ENCODE assay signal across 8 cellular contexts in the genomic region with DNA sequence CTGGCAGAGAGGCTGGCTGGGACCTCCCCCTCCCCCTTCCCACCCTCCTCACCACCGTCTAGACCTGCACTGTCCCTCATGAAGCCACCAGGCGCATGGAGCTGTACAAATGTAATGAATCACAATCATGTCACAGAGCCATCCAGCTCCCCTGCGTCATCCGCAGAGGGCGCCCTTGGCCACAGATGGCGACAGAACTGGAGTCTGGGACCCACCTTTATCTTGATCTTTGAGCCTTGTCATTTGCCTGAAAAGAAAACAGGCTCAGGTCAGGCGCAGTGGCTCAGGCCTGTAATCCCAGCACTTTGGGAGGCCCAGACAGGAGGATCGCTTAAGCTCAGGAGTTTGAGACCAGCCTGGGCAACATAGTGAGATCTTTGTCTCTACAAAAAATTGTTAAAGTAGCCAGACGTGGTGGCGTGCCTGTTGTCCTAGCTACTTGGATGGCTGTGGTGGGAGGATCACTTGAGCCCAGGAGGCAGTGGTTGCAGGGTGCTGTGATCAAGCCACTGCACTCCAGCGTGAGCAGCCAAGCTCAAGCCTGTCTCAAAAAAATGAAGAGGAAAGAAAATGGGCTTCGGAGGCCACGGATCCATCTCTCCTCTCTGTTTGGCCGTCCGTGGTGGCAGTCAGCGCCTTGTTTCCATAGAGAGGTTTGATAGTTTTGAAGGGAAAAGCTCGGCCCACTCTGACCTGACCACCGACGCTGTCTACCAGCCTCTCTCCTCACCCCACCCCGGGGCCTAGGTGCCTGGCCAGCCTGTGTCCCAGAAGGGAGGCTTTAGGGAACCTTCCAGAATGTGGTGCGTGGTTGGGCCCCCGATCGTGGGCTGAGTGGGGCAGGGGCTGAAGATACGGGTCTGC. TPM values are rescaled to one million over a fixed set of nuclear protein-coding genes. Genes with fewer than 3 reads are reported as not detected.
DNase-seq lines count a peak whose midpoint lies in the region; ATAC-seq and TF ChIP-seq lines count a peak whose summit lies in the region.

No MANE protein-coding gene starts in this region.

- H2AK5ac ChIP-seq in trophoblast cell (ENCODE audit: low read length) = no peak overlapping the region

- H3K36me3 ChIP-seq in mammary epithelial cell (ENCODE audit: insufficient read depth, low read length) = no peaks in the 10 kb centered on the region
- peaks cover 56 to 61% of the 10 kb centered on the region in 2 experiments for H3K36me3 ChIP-seq in trophoblast cell (ENCODE audit: control insufficient read depth in 1 of 2, insufficient read depth in 2 of 2, low read length in 2 of 2)

- POLR2A ChIA-PET in activated CD4-positive, alpha-beta T cell treated with anti-CD3 and anti-CD28 coated beads, Interleukin-2, amount 10 ng/mL, durations not matched to agents 7 days and 5 days (lab: Charles Lee) = no interaction called here

- no TSS peak for BruUV-seq in mammary epithelial cell (replicated peaks; lab: Mats Ljungman, UMichigan)

- H3K4ac ChIP-seq in trophoblast cell (ENCODE audit: low read depth, low read length) = no peak overlapping the region

- H3K79me1 ChIP-seq in trophoblast cell (ENCODE audit: low read length) = peaks cover 8% of the 10 kb centered on the region

- WGBS in mammary epithelial cell (ENCODE audit: low coverage, missing lambda C conversion rate) = 85% methylated on average over 21 of the region's 24 CpGs
- WGBS in trophoblast cell (ENCODE audit: extremely low coverage, insufficient coverage, insufficient read length) = no CpG with 5 or more reads among the region's 24 CpGs

- no peaks in the 10 kb centered on the region for H3K4me1 Mint-ChIP-seq in activated CD4-positive, alpha-beta T cell treated with anti-CD3 and anti-CD28 coated beads, Interleukin-2, amount 10 ng/mL, durations not matched to agents 7 days and 5 days

- no peaks in the 10 kb centered on the region for H3K36me3 Mint-ChIP-seq in activated CD4-positive, alpha-beta T cell treated with anti-CD3 and anti-CD28 coated beads, Interleukin-2, amount 10 ng/mL, durations not matched to agents 7 days and 5 days (ENCODE audit: low read depth)

- peak; percentile 53 for DNase-seq in activated CD4-positive, alpha-beta T cell treated with anti-CD3 and anti-CD28 coated beads, Interleukin-2, amount 10 ng/mL, durations not matched to agents 7 days and 5 days
- DNase-seq in activated CD4-positive, alpha-beta T cell treated with anti-CD3 and anti-CD28 coated beads for 4 hours = no peak
- DNase-seq in HUDEP-2 (lab: John Stamatoyannopoulos, UW; ENCODE audit: unreplicated experiment in 76 of 76) = peak in 73 of 76 experiments; percentile 32 to 92 (median 77)
- peak; percentile 33 for DNase-seq in OCI-M2 (lab: John Stamatoyannopoulos, UW; ENCODE audit: unreplicated experiment)
- no peak for DNase-seq in mammary epithelial cell
- DNase-seq in trophoblast cell = peak; percentile 85 to 91
- DNase-seq in DMS114 treated with DMSO at 0.1 percent for 48 hours (lab: John Stamatoyannopoulos, UW; ENCODE audit: unreplicated experiment) = no peak
- no peak for DNase-seq in omental fat pad (ENCODE audit: low spot score)

- H3K27me3 ChIP-seq in mammary epithelial cell (ENCODE audit: insufficient read depth, low read length) (no peaks in the 10 kb centered on the region), trophoblast cell (ENCODE audit: insufficient read depth, low read length) (no peaks in the 10 kb centered on the region)

- TF ChIP-seq CTCF in mammary epithelial cell (conservative IDR thresholded peaks at IDR 0.05 in 1 of 2, IDR thresholded peaks at IDR 0.05 in 1 of 2; ENCODE audit: extremely low read depth in 1 of 2, insufficient read depth in 1 of 2, low read depth in 1 of 2, low read length in 2 of 2) = peak; percentile 20 to 36
- no peak for TF ChIP-seq CTCF in omental fat pad (IDR thresholded peaks at IDR 0.05)

- H3K18ac ChIP-seq in trophoblast cell (ENCODE audit: low read length) = no peak overlapping the region

- H4K8ac ChIP-seq in trophoblast cell (ENCODE audit: low read depth, low read length) = no peak overlapping the region

- no peak for ATAC-seq in omental fat pad (ENCODE audit: low FRiP score)

- no peak overlapping the region for H3K14ac ChIP-seq in trophoblast cell (ENCODE audit: low read length)

- H3K4me1 ChIP-seq in mammary epithelial cell (ENCODE audit: insufficient read depth, low read length) = peaks cover 16% of the 10 kb centered on the region
- H3K4me1 ChIP-seq in trophoblast cell (ENCODE audit: control insufficient read depth in 1 of 2, insufficient read depth in 2 of 2, low read length in 2 of 2) = peaks cover 16 to 26% of the 10 kb centered on the region in 2 experiments

- H3K9me3 Mint-ChIP-seq in activated CD4-positive, alpha-beta T cell treated with anti-CD3 and anti-CD28 coated beads, Interleukin-2, amount 10 ng/mL, durations not matched to agents 7 days and 5 days = no peaks in the 10 kb centered on the region

- no peak overlapping the region for H3K23ac ChIP-seq in trophoblast cell (ENCODE audit: low read length)

- H2BK12ac ChIP-seq in trophoblast cell (ENCODE audit: low read length) = no peak overlapping the region

- H3K27ac Mint-ChIP-seq in activated CD4-positive, alpha-beta T cell treated with anti-CD3 and anti-CD28 coated beads, Interleukin-2, amount 10 ng/mL, durations not matched to agents 7 days and 5 days = no peak overlapping the region

- H3K79me2 ChIP-seq in mammary epithelial cell (ENCODE audit: insufficient read depth, low read length) (no peaks in the 10 kb centered on the region), trophoblast cell (ENCODE audit: control insufficient read depth, insufficient read depth, low read length, poor library complexity) (peaks cover 1% of the 10 kb centered on the region)

- H3K9ac ChIP-seq in mammary epithelial cell (ENCODE audit: insufficient read depth, low read length) (no peak overlapping the region), trophoblast cell (ENCODE audit: low read length) (no peak overlapping the region)

- no peaks in the 10 kb centered on the region for H4K20me1 ChIP-seq in mammary epithelial cell (ENCODE audit: insufficient read depth, low read length)

- no peak overlapping the region for H3K27ac ChIP-seq in mammary epithelial cell (ENCODE audit: insufficient read depth, low read depth, low read length)
- H3K27ac ChIP-seq in trophoblast cell (ENCODE audit: low read depth, low read length) = no peak overlapping the region

- in situ Hi-C loops in mammary epithelial cell (cut with MboI; ENCODE audit: low sequenced_read_pairs in 2 of 2) = no loop called here

- H2BK5ac ChIP-seq in trophoblast cell (ENCODE audit: low read depth, low read length, poor library complexity) = no peak overlapping the region

- CTCF ChIA-PET in activated CD4-positive, alpha-beta T cell treated with anti-CD3 and anti-CD28 coated beads, Interleukin-2, amount 10 ng/mL, durations not matched to agents 7 days and 5 days (lab: Charles Lee) = interaction anchor here (0.9 to 3.6 kb wide), 4 partner anchors 10 to 23 kb away, joined by 3 to 17 read pairs (median 3); no protein-coding TSS in a partner anchor
- CTCF ChIA-PET in mammary epithelial cell (lab: Charles Lee; ENCODE audit: low non-redundant PET) = no interaction called here

- no peak overlapping the region for H4K12ac ChIP-seq in trophoblast cell (ENCODE audit: low read depth, low read length)

- no peak overlapping the region for H4K91ac ChIP-seq in trophoblast cell (ENCODE audit: low read depth, low read length)

- H3K9me3 ChIP-seq in mammary epithelial cell (replicated peaks; ENCODE audit: insufficient read depth, low read length) (no peaks in the 10 kb centered on the region), trophoblast cell (ENCODE audit: insufficient read depth, low read depth, low read length) (no peaks in the 10 kb centered on the region)

- H2AFZ ChIP-seq in mammary epithelial cell (ENCODE audit: low read depth, low read length) = no peak overlapping the region
- H2AFZ ChIP-seq in trophoblast cell (ENCODE audit: insufficient read depth, low read length, poor library complexity) = no peak overlapping the region

- dilution Hi-C loops in mammary epithelial cell (cut with HindIII; ENCODE audit: low sequenced_read_pairs) = no loop called here

- intact Hi-C loops in mammary epithelial cell (cut with micrococcal nuclease) = no loop called here

- H3K27me3 Mint-ChIP-seq in activated CD4-positive, alpha-beta T cell treated with anti-CD3 and anti-CD28 coated beads, Interleukin-2, amount 10 ng/mL, durations not matched to agents 7 days and 5 days = peaks cover 4% of the 10 kb centered on the region

- H3K4me3 ChIP-seq in mammary epithelial cell (replicated peaks in 1 of 3; ENCODE audit: insufficient read depth in 1 of 3, low read depth in 2 of 3, low read length in 3 of 3) (no peak overlapping the region), trophoblast cell (ENCODE audit: low read depth, low read length) (no peak overlapping the region)

- H3K4me2 ChIP-seq in mammary epithelial cell (ENCODE audit: insufficient read depth, low read depth, low read length) = no peak overlapping the region
- no peak overlapping the region for H3K4me2 ChIP-seq in trophoblast cell (ENCODE audit: low read length)

- no peak overlapping the region for H3K4me3 Mint-ChIP-seq in activated CD4-positive, alpha-beta T cell treated with anti-CD3 and anti-CD28 coated beads, Interleukin-2, amount 10 ng/mL, durations not matched to agents 7 days and 5 days

- H2BK120ac ChIP-seq in trophoblast cell (ENCODE audit: insufficient read depth, low read length, poor library complexity) = no peak overlapping the region

RNA-seq across cellular contexts. Expression of a gene that starts 6.2 kb away (rescaled TPM):
- total RNA-seq in activated CD4-positive, alpha-beta T cell treated with anti-CD3 and anti-CD28 coated beads, Interleukin-2, amount 10 ng/mL, durations not matched to agents 7 days and 5 days = not detected
- under 1 TPM in 1 of 2 donors, not detected in 1; 0.67 TPM for total RNA-seq in mammary epithelial cell
- polyA plus RNA-seq in mammary epithelial cell = 0.16 TPM
- not detected for polyA minus RNA-seq in mammary epithelial cell
- polyA plus RNA-seq in trophoblast cell (2013) = 243 and 264 TPM in 2 replicates
- total RNA-seq in omental fat pad = 1 to 10 TPM; 2.3 to 6.3 (median 3.6) TPM

RNA-seq across cellular contexts. Expression of a gene that starts 18.4 kb away (rescaled TPM):
- 10 to 100 TPM; 82.4 to 84.9 TPM for total RNA-seq in activated CD4-positive, alpha-beta T cell treated with anti-CD3 and anti-CD28 coated beads, Interleukin-2, amount 10 ng/mL, durations not matched to agents 7 days and 5 days
- total RNA-seq in mammary epithelial cell (10 to 100 TPM; 12.7 to 30.0 TPM), omental fat pad (10 to 100 TPM; 34.0 to 84.2 (median 52.8) TPM)
- polyA plus RNA-seq in mammary epithelial cell = 20.6 TPM
- 12.4 TPM for polyA minus RNA-seq in mammary epithelial cell
- polyA plus RNA-seq in trophoblast cell (2013) = 31.8 and 32.7 TPM in 2 replicates

RNA-seq across cellular contexts. Expression of a gene that starts 26.7 kb away (rescaled TPM):
- 10 to 100 TPM; 14.4 to 14.5 TPM for total RNA-seq in activated CD4-positive, alpha-beta T cell treated with anti-CD3 and anti-CD28 coated beads, Interleukin-2, amount 10 ng/mL, durations not matched to agents 7 days and 5 days
- total RNA-seq in mammary epithelial cell = 10 to 100 TPM; 14.6 to 15.7 TPM
- 14.1 TPM for polyA plus RNA-seq in mammary epithelial cell
- 15.3 TPM for polyA minus RNA-seq in mammary epithelial cell
- polyA plus RNA-seq in trophoblast cell (2013) = 13.3 and 13.7 TPM in 2 replicates
- 10 to 100 TPM in 2 of 4 donors, 1 to 10 TPM in 2; 8.0 to 10.4 (median 9.1) TPM for total RNA-seq in omental fat pad

RNA-seq across cellular contexts. Expression of a gene that starts 38.6 kb away (rescaled TPM):
- total RNA-seq in activated CD4-positive, alpha-beta T cell treated with anti-CD3 and anti-CD28 coated beads, Interleukin-2, amount 10 ng/mL, durations not matched to agents 7 days and 5 days = 1 to 10 TPM; 7.9 to 8.4 TPM
- 10 to 100 TPM in 1 of 2 donors, 1 to 10 TPM in 1; 8.1 to 11.7 TPM for total RNA-seq in mammary epithelial cell
- polyA plus RNA-seq in mammary epithelial cell = 6.5 TPM
- polyA minus RNA-seq in mammary epithelial cell = 1.9 TPM
- 4.6 and 5.0 TPM in 2 replicates for polyA plus RNA-seq in trophoblast cell (2013)
- total RNA-seq in omental fat pad = 1 to 10 TPM; 6.1 to 7.7 (median 6.3) TPM

Comparison
In these comparisons a context has a peak if more than half of its experiments do, and no peak if none do; other contexts are left out.
1. DNase-seq: peak in activated CD4-positive, alpha-beta T cell treated with anti-CD3 and anti-CD28 coated beads, Interleukin-2, amount 10 ng/mL, durations not matched to agents 7 days and 5 days (single experiment), HUDEP-2 (73 of 76), OCI-M2 (single experiment) and trophoblast cell (2 of 2); none in activated CD4-positive, alpha-beta T cell treated with anti-CD3 and anti-CD28 coated beads for 4 hours (0 of 2), mammary epithelial cell (single experiment), DMS114 treated with DMSO at 0.1 percent for 48 hours (single experiment) and omental fat pad (single experiment).
2. CTCF ChIP-seq: peak in mammary epithelial cell (2 of 2); none in omental fat pad (0 of 3).